9 cellular contexts compared by ENCODE assay signal in the genomic region with DNA sequence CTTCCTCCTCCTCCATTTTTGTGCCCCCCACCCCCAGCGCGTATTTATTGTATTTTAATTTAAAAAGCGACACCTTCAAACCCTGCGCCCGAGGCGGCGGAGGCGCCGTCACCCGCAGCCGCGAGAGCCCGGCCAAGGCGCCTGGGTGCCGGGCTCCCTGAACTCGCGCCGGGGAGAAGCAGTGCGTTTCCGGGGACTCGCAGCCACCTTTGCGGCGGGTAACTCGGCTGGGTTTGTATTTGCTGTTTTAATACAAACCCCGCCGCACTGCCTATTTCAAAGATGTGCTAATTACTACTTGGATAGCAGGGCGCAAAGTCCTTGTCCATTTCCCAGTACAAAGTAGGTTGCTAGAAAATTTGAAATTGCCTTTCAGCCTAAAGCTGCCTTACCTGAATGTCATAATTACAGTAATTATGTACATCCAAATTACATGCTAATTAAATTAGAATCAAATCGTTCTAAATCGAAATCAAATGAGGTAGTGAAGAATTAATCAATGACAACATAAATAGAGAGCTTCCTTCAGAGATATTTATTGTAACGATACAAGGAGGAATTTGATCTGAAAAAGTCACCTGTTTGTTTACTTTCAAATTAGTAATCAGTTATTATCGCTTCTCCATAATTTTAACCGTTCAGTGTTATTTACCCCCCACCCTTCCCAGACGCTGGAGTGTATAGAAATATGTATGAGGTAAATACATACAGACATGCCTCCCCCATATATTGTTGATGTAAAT. TPM values are rescaled to one million over a fixed set of nuclear protein-coding genes. Genes with fewer than 3 reads are reported as not detected.
DNase-seq lines count a peak whose midpoint lies in the region; ATAC-seq and TF ChIP-seq lines count a peak whose summit lies in the region.
"Had no signal": no experiment of that assay in that cellular context is flagged by ENCODE, and none has a peak within 500 bp of the region (broad histone marks: within the 10 kb centered on the region; RNA-seq: fewer than 3 reads in every experiment).

No MANE protein-coding gene starts in this region.

- no peak overlapping the region for H3K27ac ChIP-seq in DOHH2 (ENCODE audit: low read depth, low read length)
- no peak overlapping the region for H3K27ac ChIP-seq in HUES64 (ENCODE audit: low read depth, low read length)

- peak overlapping the region; percentile 79 for H3K4me2 ChIP-seq in DOHH2 (ENCODE audit: low read length)

- no peaks in the 10 kb centered on the region for H3K9me3 Mint-ChIP-seq in natural killer cell

- H3K27ac Mint-ChIP-seq in natural killer cell = no peak overlapping the region

- peaks cover 30 to 44% of the 10 kb centered on the region in 2 donors for H3K4me1 Mint-ChIP-seq in natural killer cell

- H3K9me3 ChIP-seq in DOHH2 (ENCODE audit: control insufficient read depth, insufficient read depth, low read length) (no peaks in the 10 kb centered on the region), HUES64 (ENCODE audit: insufficient read depth, low read depth, low read length) (no peaks in the 10 kb centered on the region)

- peaks cover 59% of the 10 kb centered on the region for H3K27me3 ChIP-seq in DOHH2 (ENCODE audit: control insufficient read depth, low read length)
- H3K27me3 ChIP-seq in HUES64 (ENCODE audit: insufficient read depth, low read length) = peaks cover 85% of the 10 kb centered on the region

- H3K4me3 Mint-ChIP-seq in natural killer cell = peak overlapping the region; percentile 56

- H3K4me1 ChIP-seq in DOHH2 (ENCODE audit: control insufficient read depth, low read length) (peaks cover 35% of the 10 kb centered on the region), HUES64 (ENCODE audit: insufficient read depth, low read length) (peaks cover 65% of the 10 kb centered on the region)

- 0 out of 2 replicates have a peak, but pooled peaks cover 3% of the 10 kb centered on the region for H4K20me1 ChIP-seq in DOHH2 (ENCODE audit: control insufficient read depth, insufficient read depth, low read depth, low read length)

- H3F3A ChIP-seq in DOHH2 (ENCODE audit: control insufficient read depth, insufficient read depth) = peaks cover 20% of the 10 kb centered on the region

- no peak overlapping the region for H3K9ac ChIP-seq in HUES64 (ENCODE audit: low read depth, low read length)

- no peaks in the 10 kb centered on the region for H3K9me2 ChIP-seq in DOHH2 (replicated peaks; ENCODE audit: control insufficient read depth, low read length)

- no peaks in the 10 kb centered on the region for H3K79me2 ChIP-seq in DOHH2 (ENCODE audit: control insufficient read depth, low read length)

- peaks cover 52 to 66% of the 10 kb centered on the region in 2 donors for H3K27me3 Mint-ChIP-seq in natural killer cell (ENCODE audit: low read depth in 2 of 2)

- peak in 2 of 3 donors; percentile 23 to 33 for ATAC-seq in natural killer cell
- ATAC-seq in HG02642 (IDR thresholded peaks at IDR 0.05; ENCODE audit: poor library complexity, unreplicated experiment) = no peak
- no peak for ATAC-seq in HG03520 (IDR thresholded peaks at IDR 0.05; ENCODE audit: unreplicated experiment)

- intact Hi-C loops in natural killer cell (cut with micrococcal nuclease) = no loop called here

- peaks cover 7% of the 10 kb centered on the region for H3K36me3 Mint-ChIP-seq in natural killer cell

- H3K36me3 ChIP-seq in DOHH2 (ENCODE audit: control insufficient read depth, low read length) = no peaks in the 10 kb centered on the region
- H3K36me3 ChIP-seq in HUES64 (ENCODE audit: insufficient read depth, low read length) = 0 out of 2 replicates have a peak, but pooled peaks cover under 1% of the 10 kb centered on the region

- DNase-seq in activated gamma-delta T cell treated with Interleukin-2 at 50 U/mL for 16 hours (peak; percentile 23), natural killer cell (no peak), NCI-H146 (lab: John Stamatoyannopoulos, UW) (no peak), hepatic stellate cell (ENCODE audit: low spot score) (no peak)

- H3K4me3 ChIP-seq in DOHH2 (ENCODE audit: low read length) = peak overlapping the region; percentile 63
- H3K4me3 ChIP-seq in HUES64 (ENCODE audit: low read length) = peak overlapping the region; percentile 47

- 1% methylated on average over 28 of the region's 33 CpGs for WGBS in HUES64

- no peak for TF ChIP-seq CTCF in DOHH2 (IDR thresholded peaks at IDR 0.05; ENCODE audit: low read depth, low read length, poor library complexity, severe bottlenecking)
- TF ChIP-seq CTCF in natural killer cell (IDR thresholded peaks at IDR 0.05) = no peak

RNA-seq across cellular contexts. Expression of a gene that starts 8.0 kb away (rescaled TPM):
- 0.45 TPM for polyA plus RNA-seq in HUES64 (2013, experiment 1 of 2)
- polyA plus RNA-seq in HUES64 (2013, experiment 2 of 2) = 0.89 TPM
- total RNA-seq in natural killer cell = not detected
- total RNA-seq: fibroblast of lung had no signal
- polyA plus RNA-seq: fibroblast of lung had no signal

RNA-seq across cellular contexts. Expression of a gene that starts 52.8 kb away (rescaled TPM):
- polyA plus RNA-seq in HUES64 (2013, experiment 1 of 2) = 10.7 TPM
- polyA plus RNA-seq in HUES64 (2013, experiment 2 of 2) = 12.7 TPM
- 10 to 100 TPM; 16.6 to 20.6 (median 16.9) TPM for total RNA-seq in natural killer cell

Comparison
In these comparisons a context has a peak if more than half of its experiments do, and no peak if none do; other contexts are left out.
1. ATAC-seq: peak in natural killer cell (2 of 3); none in HG02642 (single experiment) and HG03520 (single experiment).